In the genomic region with DNA sequence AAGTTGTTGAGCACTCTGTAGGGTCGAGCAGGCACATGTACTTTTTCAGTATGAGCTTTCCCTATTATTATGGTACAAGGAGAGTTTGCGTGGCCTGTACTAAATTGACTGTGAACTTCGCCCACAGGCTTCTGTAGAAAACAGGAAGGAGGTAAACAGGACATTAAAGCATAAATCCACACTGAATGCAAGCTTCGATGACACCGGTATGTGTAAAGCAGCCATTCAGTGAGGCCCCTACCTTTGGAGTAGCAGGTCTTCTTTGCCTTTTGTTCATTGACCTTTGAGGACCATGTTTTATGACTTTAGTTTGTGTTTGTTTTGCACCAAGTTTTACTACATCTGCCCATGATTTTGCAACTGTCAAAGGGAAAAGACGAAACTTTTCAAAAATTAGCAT, we compare ENCODE assay signal across 27 cellular contexts.
"Had no signal": no experiment of that assay in that cellular context is flagged by ENCODE, and none has a peak within 500 bp of the region (broad histone marks: within the 10 kb centered on the region; RNA-seq: fewer than 3 reads in every experiment).

No MANE protein-coding gene starts in this region.

- H3K9me3 Mint-ChIP-seq: activated B cell treated with CpG ODN at 0.5 μM for 24 hours; activated naive CD4-positive, alpha-beta T cell treated with anti-CD3 and anti-CD28 coated beads for 36 hours; activated T-cell treated with anti-CD3 and anti-CD28 coated beads, Interleukin-2, amount 50 U/mL, for 24 hours; brain; central memory CD8-positive, alpha-beta T cell had no signal

- H3K27ac Mint-ChIP-seq: activated B cell treated with CpG ODN at 0.5 μM for 24 hours; activated CD8-positive, alpha-beta T cell treated with anti-CD3 and anti-CD28 coated beads, Interleukin-2, amount 10 ng/mL, durations not matched to agents 7 days and 5 days; activated naive CD4-positive, alpha-beta T cell treated with anti-CD3 and anti-CD28 coated beads for 36 hours; activated naive CD8-positive, alpha-beta T cell; activated T-cell treated with anti-CD3 and anti-CD28 coated beads, Interleukin-2, amount 50 U/mL, for 24 hours; brain; T-helper 17 cell had no signal

- H3K36me3 Mint-ChIP-seq: activated naive CD8-positive, alpha-beta T cell had no signal

- H3K4me3 Mint-ChIP-seq: activated B cell treated with CpG ODN at 0.5 μM for 24 hours; activated CD8-positive, alpha-beta T cell treated with anti-CD3 and anti-CD28 coated beads, Interleukin-2, amount 10 ng/mL, durations not matched to agents 7 days and 5 days; activated naive CD4-positive, alpha-beta T cell treated with anti-CD3 and anti-CD28 coated beads for 36 hours; activated naive CD8-positive, alpha-beta T cell; activated T-cell treated with anti-CD3 and anti-CD28 coated beads, Interleukin-2, amount 50 U/mL, for 24 hours; brain; central memory CD8-positive, alpha-beta T cell; T-helper 17 cell had no signal

- H3K4me1 Mint-ChIP-seq: activated B cell treated with CpG ODN at 0.5 μM for 24 hours; brain; central memory CD8-positive, alpha-beta T cell; T-helper 17 cell had no signal

- H3K4me3 ChIP-seq: SJSA1 had no signal

- DNase-seq: activated B cell treated with CpG ODN at 0.5 μM for 24 hours; activated CD4-positive, alpha-beta T cell treated with anti-CD3 and anti-CD28 coated beads, Interleukin-2, amount 50 U/mL, for 4 hours; activated CD8-positive, alpha-beta T cell treated with anti-CD3 and anti-CD28 coated beads, Interleukin-2, amount 10 ng/mL, durations not matched to agents 7 days and 5 days; activated gamma-delta T cell; activated naive CD4-positive, alpha-beta T cell treated with anti-CD3 and anti-CD28 coated beads for 36 hours; activated T-cell treated with anti-CD3 and anti-CD28 coated beads, Interleukin-2, amount 50 U/mL, for 24 hours; amygdala; KG1; NCI-H1092; NCI-H1417; NCI-H2029; NCI-H2107; NCI-H2171 treated with DMSO at 0.1 percent for 48 hours; NCI-H226; NCI-H510A; NCI-H526 treated with DMSO at 0.1 percent for 48 hours; NCI-H82; OCI-M1; SHP77; SW 1271; T-helper 17 cell; T-helper 9 cell had no signal

- H3K27me3 ChIP-seq: SJSA1 had no signal

- H3K27ac ChIP-seq: SJSA1 had no signal

- ATAC-seq: activated CD8-positive, alpha-beta T cell treated with anti-CD3 and anti-CD28 coated beads, Interleukin-2, amount 10 ng/mL, durations not matched to agents 7 days and 5 days; SK-N-SH treated with all-trans-retinoic acid at 6 μM for 48 hours; T-helper 17 cell had no signal

- H3K27me3 Mint-ChIP-seq: activated B cell treated with CpG ODN at 0.5 μM for 24 hours; activated naive CD8-positive, alpha-beta T cell; activated T-cell treated with anti-CD3 and anti-CD28 coated beads, Interleukin-2, amount 50 U/mL, for 24 hours; brain; central memory CD8-positive, alpha-beta T cell; T-helper 17 cell had no signal

- H3K9me3 ChIP-seq: SJSA1 had no signal

- H3K4me1 ChIP-seq: SJSA1 had no signal
